1 cellular context compared by ENCODE assay signal in the genomic region with DNA sequence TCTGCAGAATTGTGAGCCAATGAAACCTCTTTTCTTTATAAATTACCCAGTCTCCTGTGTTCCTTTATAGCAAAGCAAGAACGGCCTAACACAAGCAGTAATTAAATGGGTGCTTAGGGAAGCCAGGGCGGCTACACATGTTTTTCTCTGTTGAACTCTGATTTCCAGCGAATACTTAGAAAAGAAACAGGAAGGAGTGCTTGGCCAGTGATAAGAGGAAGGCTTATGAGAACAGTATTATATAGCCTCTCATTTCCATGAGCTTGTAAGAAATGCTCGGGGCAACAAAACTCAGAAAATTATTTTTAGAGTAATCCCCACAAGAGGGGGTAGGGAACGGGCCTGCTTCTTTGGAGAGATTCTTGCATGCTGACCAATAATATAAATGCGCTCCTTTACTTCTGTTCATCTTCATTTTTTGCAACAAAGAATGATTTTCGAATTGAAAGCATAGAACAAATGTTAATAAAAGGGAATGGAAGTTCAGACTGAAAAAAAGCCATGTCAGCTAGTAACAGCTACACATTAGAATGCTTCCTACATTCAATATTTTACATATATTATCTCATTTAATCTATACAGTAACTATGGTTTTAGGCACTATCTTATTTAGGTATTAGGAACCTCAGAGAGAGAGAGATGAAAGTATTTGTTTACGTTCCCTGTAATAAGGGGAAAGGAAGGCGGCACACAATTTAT.
A peak's percentile ranks its signal among the peaks of the same experiment; 100 is the strongest.
TF ChIP-seq lines count a peak whose summit lies in the region.

No MANE protein-coding gene starts in this region.

TF ChIP-seq in K562, 482 proteins besides CTCF, POLR2A, EP300 and RAD21 (continued from another document):
- TF ChIP-seq, protein P1, sequence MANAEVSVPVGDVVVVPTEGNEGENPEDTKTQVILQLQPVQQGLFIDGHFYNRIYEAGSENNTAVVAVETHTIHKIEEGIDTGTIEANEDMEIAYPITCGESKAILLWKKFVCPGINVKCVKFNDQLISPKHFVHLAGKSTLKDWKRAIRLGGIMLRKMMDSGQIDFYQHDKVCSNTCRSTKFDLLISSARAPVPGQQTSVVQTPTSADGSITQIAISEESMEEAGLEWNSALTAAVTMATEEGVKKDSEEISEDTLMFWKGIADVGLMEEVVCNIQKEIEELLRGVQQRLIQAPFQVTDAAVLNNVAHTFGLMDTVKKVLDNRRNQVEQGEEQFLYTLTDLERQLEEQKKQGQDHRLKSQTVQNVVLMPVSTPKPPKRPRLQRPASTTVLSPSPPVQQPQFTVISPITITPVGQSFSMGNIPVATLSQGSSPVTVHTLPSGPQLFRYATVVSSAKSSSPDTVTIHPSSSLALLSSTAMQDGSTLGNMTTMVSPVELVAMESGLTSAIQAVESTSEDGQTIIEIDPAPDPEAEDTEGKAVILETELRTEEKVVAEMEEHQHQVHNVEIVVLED (CRISPR knock-in tag; IDR thresholded peaks at IDR 0.05): no peak
- TF ChIP-seq SMARCA4 (IDR thresholded peaks at IDR 0.05): peak; percentile 36
- TF ChIP-seq HNRNPLL (IDR thresholded peaks at IDR 0.05; ENCODE audit: low read depth, low read length, poor library complexity, severe bottlenecking): no peak
- peak; percentile 68 for TF ChIP-seq DPF2 (IDR thresholded peaks at IDR 0.05)
- peak; percentile 29 for TF ChIP-seq TBP (optimal IDR thresholded peaks at IDR 0.05; ENCODE audit: low read depth, low read length)
- TF ChIP-seq KDM1A (IDR thresholded peaks at IDR 0.05): peak; percentile 54 to 66; a peak in 3 of 4 replicates
- TF ChIP-seq TBL1XR1 (IDR thresholded peaks at IDR 0.05; ENCODE audit: low read length in 2 of 2): no peak; a peak in 1 of 4 replicates
- TF ChIP-seq BRD4 (IDR thresholded peaks at IDR 0.05): no peak
- 0 out of 4 replicates have a peak, but pooled peaks of 1 of the 2 experiments have one; percentile 19 for TF ChIP-seq HDAC1 (IDR thresholded peaks at IDR 0.05)
- TF ChIP-seq STAT5A (IDR thresholded peaks at IDR 0.05; ENCODE audit: borderline replicate concordance, low read length): peak; percentile 78
- TF ChIP-seq C11orf30 (IDR thresholded peaks at IDR 0.05; ENCODE audit: low read depth): peak; percentile 56
- TF ChIP-seq CBFA2T2 (conservative IDR thresholded peaks at IDR 0.05): peak; percentile 42; the same call in 1 of the 2 replicates
- 0 out of 2 replicates have a peak, but pooled peaks have one; percentile 40 for TF ChIP-seq POLR2AphosphoS5 (IDR thresholded peaks at IDR 0.05; ENCODE audit: control insufficient read depth, insufficient read depth, low read depth, low read length)
- no peak; the same call in 1 of the 2 replicates for TF ChIP-seq ZNF589 (CRISPR knock-in tag; IDR thresholded peaks at IDR 0.05; ENCODE audit: low read depth)
- TF ChIP-seq, protein P2, sequence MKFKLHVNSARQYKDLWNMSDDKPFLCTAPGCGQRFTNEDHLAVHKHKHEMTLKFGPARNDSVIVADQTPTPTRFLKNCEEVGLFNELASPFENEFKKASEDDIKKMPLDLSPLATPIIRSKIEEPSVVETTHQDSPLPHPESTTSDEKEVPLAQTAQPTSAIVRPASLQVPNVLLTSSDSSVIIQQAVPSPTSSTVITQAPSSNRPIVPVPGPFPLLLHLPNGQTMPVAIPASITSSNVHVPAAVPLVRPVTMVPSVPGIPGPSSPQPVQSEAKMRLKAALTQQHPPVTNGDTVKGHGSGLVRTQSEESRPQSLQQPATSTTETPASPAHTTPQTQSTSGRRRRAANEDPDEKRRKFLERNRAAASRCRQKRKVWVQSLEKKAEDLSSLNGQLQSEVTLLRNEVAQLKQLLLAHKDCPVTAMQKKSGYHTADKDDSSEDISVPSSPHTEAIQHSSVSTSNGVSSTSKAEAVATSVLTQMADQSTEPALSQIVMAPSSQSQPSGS (CRISPR knock-in tag; IDR thresholded peaks at IDR 0.05): no peak
- TF ChIP-seq, protein P3, sequence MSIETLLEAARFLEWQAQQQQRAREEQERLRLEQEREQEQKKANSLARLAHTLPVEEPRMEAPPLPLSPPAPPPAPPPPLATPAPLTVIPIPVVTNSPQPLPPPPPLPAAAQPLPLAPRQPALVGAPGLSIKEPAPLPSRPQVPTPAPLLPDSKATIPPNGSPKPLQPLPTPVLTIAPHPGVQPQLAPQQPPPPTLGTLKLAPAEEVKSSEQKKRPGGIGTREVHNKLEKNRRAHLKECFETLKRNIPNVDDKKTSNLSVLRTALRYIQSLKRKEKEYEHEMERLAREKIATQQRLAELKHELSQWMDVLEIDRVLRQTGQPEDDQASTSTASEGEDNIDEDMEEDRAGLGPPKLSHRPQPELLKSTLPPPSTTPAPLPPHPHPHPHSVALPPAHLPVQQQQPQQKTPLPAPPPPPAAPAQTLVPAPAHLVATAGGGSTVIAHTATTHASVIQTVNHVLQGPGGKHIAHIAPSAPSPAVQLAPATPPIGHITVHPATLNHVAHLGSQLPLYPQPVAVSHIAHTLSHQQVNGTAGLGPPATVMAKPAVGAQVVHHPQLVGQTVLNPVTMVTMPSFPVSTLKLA (conservative IDR thresholded peaks at IDR 0.05): peak in 1 of 2 experiments; percentile 25; a peak in 1 of 4 replicates
- peak; percentile 55; the same call in 1 of the 2 replicates for TF ChIP-seq TAL1 (IDR thresholded peaks at IDR 0.05)
- TF ChIP-seq SAP30 (IDR thresholded peaks at IDR 0.05; ENCODE audit: borderline replicate concordance, insufficient read depth, low read depth, low read length, poor library complexity, severe bottlenecking): no peak
- TF ChIP-seq TEAD4 (IDR thresholded peaks at IDR 0.05; ENCODE audit: low read length): peak; percentile 71
- TF ChIP-seq TEAD4 (CRISPR knock-in tag; IDR thresholded peaks at IDR 0.05; ENCODE audit: borderline replicate concordance): no peak
- no peak for TF ChIP-seq MAFG (tag; conservative IDR thresholded peaks at IDR 0.05)
- no peak for TF ChIP-seq ZNF263 (CRISPR knock-in tag; IDR thresholded peaks at IDR 0.05; ENCODE audit: borderline replicate concordance)
- peak; percentile 6; the same call in 1 of the 2 replicates for TF ChIP-seq KLF16 (IDR thresholded peaks at IDR 0.05)
- peak; percentile 73 for TF ChIP-seq TCF3 (CRISPR knock-in tag; IDR thresholded peaks at IDR 0.05)
- peak; percentile 81 for TF ChIP-seq ARID1B (IDR thresholded peaks at IDR 0.05)
- peak; percentile 50 to 81; a peak in 3 of 4 replicates for TF ChIP-seq RCOR1 (IDR thresholded peaks at IDR 0.05; ENCODE audit: borderline replicate concordance in 1 of 2, low read depth in 2 of 2, low read length in 2 of 2)
- no peak for TF ChIP-seq ZNF224 (CRISPR knock-in tag; IDR thresholded peaks at IDR 0.05)
- TF ChIP-seq SPI1 (IDR thresholded peaks at IDR 0.05; ENCODE audit: borderline replicate concordance, low read depth, low read length): peak; percentile 29; the same call in 1 of the 2 replicates
- 0 out of 2 replicates have a peak, but pooled peaks have one; percentile 31 for TF ChIP-seq NBN (IDR thresholded peaks at IDR 0.05; ENCODE audit: low read depth)
- TF ChIP-seq PML (IDR thresholded peaks at IDR 0.05; ENCODE audit: low read length): peak; percentile 55; the same call in 1 of the 2 replicates
- 0 out of 2 replicates have a peak, but pooled peaks have one; percentile 9 for TF ChIP-seq NFIC (IDR thresholded peaks at IDR 0.05)
- peak; percentile 48 for TF ChIP-seq NCOR1 (IDR thresholded peaks at IDR 0.05)
- TF ChIP-seq EP400 (IDR thresholded peaks at IDR 0.05): peak; percentile 16; the same call in 1 of the 2 replicates
- TF ChIP-seq RBM39 (optimal IDR thresholded peaks at IDR 0.05; ENCODE audit: low read depth, low read length): no peak
- TF ChIP-seq CCNT2 (IDR thresholded peaks at IDR 0.05; ENCODE audit: borderline replicate concordance, extremely low read depth, insufficient read length, low read depth, low read length): no peak
- no peak for TF ChIP-seq NR2C1 (IDR thresholded peaks at IDR 0.05)
- TF ChIP-seq NR2C1 (tag; IDR thresholded peaks at IDR 0.05): no peak
